ENCODE assay signal across 8 cellular contexts in the genomic region with DNA sequence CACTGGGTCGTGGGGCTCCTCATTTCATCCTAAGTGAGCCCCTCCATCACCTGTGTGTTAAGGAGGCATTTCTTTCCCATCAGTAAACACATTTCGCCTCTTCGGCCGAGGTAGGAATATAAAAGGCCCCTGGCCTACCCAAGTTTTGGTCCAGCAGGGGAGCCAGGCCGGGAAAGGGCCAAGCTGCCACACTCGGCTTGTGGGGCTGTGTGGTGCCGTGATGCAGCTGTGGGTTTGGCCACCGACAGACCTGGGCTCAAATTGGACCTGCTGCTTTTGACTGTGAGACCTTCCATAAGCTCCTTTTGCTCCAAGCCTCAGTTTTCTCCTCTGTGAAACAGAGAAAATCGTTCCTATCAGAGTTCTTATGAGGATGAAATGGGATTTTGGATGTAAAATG. TPM values are rescaled to one million over a fixed set of nuclear protein-coding genes. Genes with fewer than 3 reads are reported as not detected.
DNase-seq lines count a peak whose midpoint lies in the region; ATAC-seq and TF ChIP-seq lines count a peak whose summit lies in the region.

No MANE protein-coding gene starts in this region.

- BruUV-seq in mammary epithelial cell (replicated peaks; lab: Mats Ljungman, UMichigan): no TSS peak

- TF ChIP-seq CTCF in left ventricle myocardium inferior (IDR thresholded peaks at IDR 0.05; ENCODE audit: borderline replicate concordance) (no peak), mammary epithelial cell (conservative IDR thresholded peaks at IDR 0.05 in 1 of 2, IDR thresholded peaks at IDR 0.05 in 1 of 2; ENCODE audit: extremely low read depth in 1 of 2, insufficient read depth in 1 of 2, low read depth in 1 of 2, low read length in 2 of 2) (no peak), mucosa of descending colon (IDR thresholded peaks at IDR 0.05) (no peak), vagina (IDR thresholded peaks at IDR 0.05) (no peak)

- dilution Hi-C loops in mammary epithelial cell (cut with HindIII; ENCODE audit: low sequenced_read_pairs): no loop called here

- no peak for DNase-seq in left ventricle myocardium inferior
- no peak for DNase-seq in left cardiac atrium
- no peak for DNase-seq in mammary epithelial cell
- DNase-seq in mucosa of descending colon: no peak
- DNase-seq in vagina (ENCODE audit: extremely low spot score in 2 of 2): no peak
- DNase-seq in stimulated activated CD4-positive, alpha-beta T cell treated with anti-CD3 and anti-CD28 coated beads, Interleukin-1b, Interleukin-23, amount 100 ng/mL, for 48 hours: no peak

- in situ Hi-C loops in mammary epithelial cell (cut with MboI; ENCODE audit: low sequenced_read_pairs in 2 of 2): no loop called here

- H3K27me3 ChIP-seq in left ventricle myocardium inferior (ENCODE audit: low read depth) (no peaks in the 10 kb centered on the region), mammary epithelial cell (ENCODE audit: insufficient read depth, low read length) (no peaks in the 10 kb centered on the region), vagina (no peaks in the 10 kb centered on the region)

- WGBS in mammary epithelial cell (ENCODE audit: low coverage, missing lambda C conversion rate): 30% methylated on average over 9 of the region's 9 CpGs

- peak overlapping the region; percentile 89 for H3K4me2 ChIP-seq in mammary epithelial cell (ENCODE audit: insufficient read depth, low read depth, low read length)

- H3K4me1 ChIP-seq in left ventricle myocardium inferior: peaks cover 44% of the 10 kb centered on the region
- H3K4me1 ChIP-seq in mammary epithelial cell (ENCODE audit: insufficient read depth, low read length): peaks cover 3% of the 10 kb centered on the region
- H3K4me1 ChIP-seq in mucosa of descending colon (ENCODE audit: low read depth): peaks cover 8% of the 10 kb centered on the region
- peaks cover 22% of the 10 kb centered on the region for H3K4me1 ChIP-seq in vagina

- H2AFZ ChIP-seq in mammary epithelial cell (ENCODE audit: low read depth, low read length): peak overlapping the region; percentile 79

- H3K27ac ChIP-seq in left ventricle myocardium inferior (replicated peaks) (peak overlapping the region; percentile 95), mammary epithelial cell (ENCODE audit: insufficient read depth, low read depth, low read length) (peak overlapping the region; percentile 67), vagina (peak overlapping the region; percentile 71)

- intact Hi-C loops in left ventricle myocardium inferior (cut with micrococcal nuclease): no loop called here
- intact Hi-C loops in left cardiac atrium (cut with DNase I): no loop called here
- intact Hi-C loops in mammary epithelial cell (cut with micrococcal nuclease): loop anchor here (2.0 kb wide), 1 partner anchor 35 kb away; no protein-coding TSS in a partner anchor
- intact Hi-C loops in mucosa of descending colon (cut with DNase I, micrococcal nuclease): no loop called here
- intact Hi-C loops in vagina (cut with DNase I): no loop called here

- H3K4me3 ChIP-seq in left ventricle myocardium inferior (peak overlapping the region; percentile 98), mammary epithelial cell (replicated peaks in 1 of 3; ENCODE audit: insufficient read depth in 1 of 3, low read depth in 2 of 3, low read length in 3 of 3) (peak overlapping the region; percentile 67 to 88 (median 72)), mucosa of descending colon (peak overlapping the region; percentile 72), vagina (peak overlapping the region; percentile 76 to 94)

- no peaks in the 10 kb centered on the region for H4K20me1 ChIP-seq in mammary epithelial cell (ENCODE audit: insufficient read depth, low read length)

- H3K36me3 ChIP-seq in left ventricle myocardium inferior: peaks cover 44% of the 10 kb centered on the region
- peaks cover 10% of the 10 kb centered on the region for H3K36me3 ChIP-seq in mammary epithelial cell (ENCODE audit: insufficient read depth, low read length)
- peaks cover 4% of the 10 kb centered on the region for H3K36me3 ChIP-seq in mucosa of descending colon (ENCODE audit: low read depth)
- peaks cover 0 to 36% of the 10 kb centered on the region in 2 donors for H3K36me3 ChIP-seq in vagina

- H3K79me2 ChIP-seq in mammary epithelial cell (ENCODE audit: insufficient read depth, low read length): peaks cover 20% of the 10 kb centered on the region

- ATAC-seq in left cardiac atrium (no peak), mucosa of descending colon (no peak), GM21619 (IDR thresholded peaks at IDR 0.05; ENCODE audit: unreplicated experiment) (no peak), GM21786 (IDR thresholded peaks at IDR 0.05; ENCODE audit: unreplicated experiment) (no peak)

- H3K9ac ChIP-seq in mammary epithelial cell (ENCODE audit: insufficient read depth, low read length): peak overlapping the region; percentile 85

- no peak for TF ChIP-seq POLR2A in vagina (IDR thresholded peaks at IDR 0.05)

- CTCF ChIA-PET in mammary epithelial cell (lab: Charles Lee; ENCODE audit: low non-redundant PET): no interaction called here

- H3K9me3 ChIP-seq in left ventricle myocardium inferior (replicated peaks): no peaks in the 10 kb centered on the region
- H3K9me3 ChIP-seq in mammary epithelial cell (replicated peaks; ENCODE audit: insufficient read depth, low read length): no peaks in the 10 kb centered on the region
- H3K9me3 ChIP-seq in mucosa of descending colon: no peaks in the 10 kb centered on the region
- H3K9me3 ChIP-seq in vagina: no peaks in the 10 kb centered on the region

RNA-seq across cellular contexts. Expression of a gene that starts 0.8 kb away (rescaled TPM):
- total RNA-seq in left ventricle myocardium inferior: 640 TPM
- total RNA-seq in left cardiac atrium: 100 to 1,000 TPM; 422 to 434 TPM
- 100 to 1,000 TPM; 144 to 163 TPM for total RNA-seq in mammary epithelial cell
- 125 TPM for polyA plus RNA-seq in mammary epithelial cell
- polyA minus RNA-seq in mammary epithelial cell: 72.1 TPM
- 100 to 1,000 TPM; 248 to 349 (median 311) TPM for total RNA-seq in mucosa of descending colon
- 254 TPM for total RNA-seq in vagina

RNA-seq across cellular contexts. Expression of a gene that starts 22.2 kb away (rescaled TPM):
- total RNA-seq in left ventricle myocardium inferior (102 TPM), left cardiac atrium (10 to 100 TPM; 60.1 to 61.7 TPM), mammary epithelial cell (10 to 100 TPM in 1 of 2 donors, 1 to 10 TPM in 1; 4.2 to 13.4 TPM), mucosa of descending colon (10 to 100 TPM; 17.3 to 34.6 (median 23.1) TPM), vagina (23.8 TPM)
- polyA plus RNA-seq in mammary epithelial cell: 4.8 TPM
- polyA minus RNA-seq in mammary epithelial cell: not detected

RNA-seq across cellular contexts. Expression of a gene that starts 23.9 kb away (rescaled TPM):
- 313 TPM for total RNA-seq in left ventricle myocardium inferior
- 100 to 1,000 TPM; 314 to 337 TPM for total RNA-seq in left cardiac atrium
- 1,000 to 10,000 TPM; 1,123 to 1,562 TPM for total RNA-seq in mammary epithelial cell
- 1,992 TPM for polyA plus RNA-seq in mammary epithelial cell
- 2,016 TPM for polyA minus RNA-seq in mammary epithelial cell
- 100 to 1,000 TPM; 284 to 441 (median 325) TPM for total RNA-seq in mucosa of descending colon
- 2,739 TPM for total RNA-seq in vagina

RNA-seq across cellular contexts. Expression of a gene that starts 32.1 kb away (rescaled TPM):
- total RNA-seq in left ventricle myocardium inferior: 0.14 TPM
- not detected for total RNA-seq in left cardiac atrium
- total RNA-seq in mammary epithelial cell: not detected
- not detected for polyA plus RNA-seq in mammary epithelial cell
- not detected for polyA minus RNA-seq in mammary epithelial cell
- 10 to 100 TPM in 1 of 3 donors, 1 to 10 TPM in 2; 3.7 to 19.1 (median 9.6) TPM for total RNA-seq in mucosa of descending colon
- total RNA-seq in vagina: not detected

RNA-seq across cellular contexts. Expression of a gene that starts 43.0 kb away (rescaled TPM):
- total RNA-seq in left ventricle myocardium inferior (not detected), left cardiac atrium (not detected), mammary epithelial cell (under 1 TPM in 1 of 2 donors, not detected in 1; 0.24 TPM), mucosa of descending colon (10 to 100 TPM in 2 of 3 donors, 1 to 10 TPM in 1; 3.3 to 14.6 (median 14.1) TPM), vagina (not detected)
- 0.08 TPM for polyA plus RNA-seq in mammary epithelial cell
- not detected for polyA minus RNA-seq in mammary epithelial cell
